8 cellular contexts compared by ENCODE assay signal in genomic region chr18:76491436-76491800, GRCh38. TPM values are rescaled to one million over a fixed set of nuclear protein-coding genes. Genes with fewer than 3 reads are reported as not detected.
DNase-seq lines count a peak whose midpoint lies in the region; ATAC-seq and TF ChIP-seq lines count a peak whose summit lies in the region.

No MANE protein-coding gene starts in this region.

- H2BK20ac ChIP-seq in H9 (ENCODE audit: low read depth, low read length, poor library complexity, severe bottlenecking) = no peak overlapping the region

- no peak overlapping the region for H4K91ac ChIP-seq in H9 (ENCODE audit: insufficient read length, low read depth, low read length)

- H4K5ac ChIP-seq in H9 (ENCODE audit: insufficient read length, low read depth, low read length) = no peak overlapping the region

- H3K9ac ChIP-seq in H9 (ENCODE audit: extremely low read depth, insufficient read length, low read length) = no peak overlapping the region
- peak overlapping the region; percentile 74 for H3K9ac ChIP-seq in NT2/D1 (ENCODE audit: insufficient read length, low read depth)

- peaks cover 8% of the 10 kb centered on the region for H3K4me1 ChIP-seq in H9 (ENCODE audit: insufficient read depth, low read length)
- peaks cover 3% of the 10 kb centered on the region for H3K4me1 ChIP-seq in NT2/D1 (ENCODE audit: insufficient read depth, insufficient read length)
- peaks cover 17 to 70% (median 31%) of the 10 kb centered on the region in 4 donors for H3K4me1 ChIP-seq in upper lobe of left lung

- peak overlapping the region; percentile 79 for H3K4me2 ChIP-seq in H9 (ENCODE audit: insufficient read depth, insufficient read length, low read length)

- no peaks in the 10 kb centered on the region for H3K36me3 Mint-ChIP-seq in H9 (ENCODE audit: insufficient read depth in 1 of 3, low read depth in 3 of 3)
- no peaks in the 10 kb centered on the region for H3K36me3 Mint-ChIP-seq in neural crest cell (ENCODE audit: low read depth)

- H3K9me3 ChIP-seq in H9 (ENCODE audit: control insufficient read depth, low read depth, low read length) = no peaks in the 10 kb centered on the region
- H3K9me3 ChIP-seq in NT2/D1 (ENCODE audit: insufficient read depth, low read length) = no peaks in the 10 kb centered on the region
- H3K9me3 ChIP-seq in upper lobe of left lung = no peaks in the 10 kb centered on the region

- no peak overlapping the region for H2AFZ ChIP-seq in H9 (ENCODE audit: low read length)

- DNase-seq in ACHN = peak; percentile 64
- peak; percentile 85 for DNase-seq in H9
- DNase-seq in NT2/D1 (ENCODE audit: low read depth, low spot score) = no peak
- DNase-seq in activated gamma-delta T cell treated with anti-CD3 and anti-CD28 coated beads, Interleukin-2, amount 50 U/mL, for 16 hours (ENCODE audit: low read depth) = peak; percentile 54
- DNase-seq in foreskin fibroblast = peak; percentile 58 to 87
- no peak for DNase-seq in neural crest cell (ENCODE audit: low read depth, low spot score)
- peak; percentile 86 to 95 for DNase-seq in upper lobe of left lung

- no CpG with 5 or more reads among the region's 37 CpGs for WGBS in H9 (ENCODE audit: extremely low coverage, insufficient read length, low lambda C conversion rate)
- WGBS in upper lobe of left lung, 2 donors = no CpG with 5 or more reads among the region's 37 CpGs

- H3K79me1 ChIP-seq in H9 (ENCODE audit: insufficient read depth, low read depth, low read length, poor library complexity, severe bottlenecking) = peaks cover 2% of the 10 kb centered on the region

- no peak overlapping the region for H4K8ac ChIP-seq in H9 (replicated peaks; ENCODE audit: insufficient read length, low read depth, low read length)

- no peak overlapping the region for H2AK5ac ChIP-seq in H9 (ENCODE audit: insufficient read length, low read length)

- H3K23ac ChIP-seq in H9 (ENCODE audit: insufficient read length, low read depth, low read length) = no peak overlapping the region

- H4K20me1 ChIP-seq in H9 (ENCODE audit: control insufficient read depth, insufficient read depth, insufficient read length) = no peaks in the 10 kb centered on the region

- TF ChIP-seq POLR2A in upper lobe of left lung (IDR thresholded peaks at IDR 0.05) = no peak

- H2BK12ac ChIP-seq in H9 (ENCODE audit: insufficient read length, low read depth, low read length) = no peak overlapping the region

- no peaks in the 10 kb centered on the region for H3K79me2 ChIP-seq in H9 (ENCODE audit: insufficient read depth, low read length)

- H3K4me3 Mint-ChIP-seq in H9 (peak overlapping the region; percentile 79 to 84), neural crest cell (peak overlapping the region; percentile 91)

- H3K27me3 ChIP-seq in H9 (ENCODE audit: insufficient read depth, low read length) (no peaks in the 10 kb centered on the region; the same call in 1 of the 2 replicates), NT2/D1 (ENCODE audit: insufficient read depth, insufficient read length) (peaks cover 3% of the 10 kb centered on the region), upper lobe of left lung (no peaks in the 10 kb centered on the region)

- peak overlapping the region; percentile 68 for H3K4me3 ChIP-seq in NT2/D1 (ENCODE audit: insufficient read length, low read depth)
- peak overlapping the region; percentile 72 to 84 for H3K4me3 ChIP-seq in foreskin fibroblast (ENCODE audit: low read depth in 1 of 2, low read length in 2 of 2)
- H3K4me3 ChIP-seq in upper lobe of left lung = peak overlapping the region; percentile 69 to 88 (median 82)

- peak overlapping the region; percentile 8 for H3K18ac ChIP-seq in H9 (ENCODE audit: insufficient read length, low read depth, low read length)

- no peak overlapping the region for H2BK120ac ChIP-seq in H9 (ENCODE audit: low read depth, low read length, poor library complexity, severe bottlenecking)

- H3K9me3 Mint-ChIP-seq in H9 (no peaks in the 10 kb centered on the region; a peak in 1 of 5 replicates), neural crest cell (no peaks in the 10 kb centered on the region)

- H3K27ac Mint-ChIP-seq in H9 (no peak overlapping the region), neural crest cell (ENCODE audit: unreplicated experiment) (no peak overlapping the region)

- H3K14ac ChIP-seq in H9 (ENCODE audit: insufficient read depth, low read length) = peak overlapping the region; percentile 44; the same call in 1 of the 2 replicates

- no peak overlapping the region for H2BK15ac ChIP-seq in H9 (ENCODE audit: low read depth, low read length)

- in situ Hi-C loops in ACHN (cut with HindIII; ENCODE audit: low pct_ligation_motif_present, low pct_unique_long_range_greater_than_20kb, low sequenced_read_pairs) = no loop called here

- H3K27ac ChIP-seq in H9 (ENCODE audit: insufficient read length, low read depth, low read length) (no peak overlapping the region), upper lobe of left lung (peak overlapping the region; percentile 78 to 93 (median 85))

- H3K4me1 Mint-ChIP-seq in H9 = peaks cover 48 to 51% of the 10 kb centered on the region in 2 experiments
- H3K4me1 Mint-ChIP-seq in neural crest cell = peaks cover 60% of the 10 kb centered on the region

- TF ChIP-seq EP300 in upper lobe of left lung (IDR thresholded peaks at IDR 0.05) = no peak

- H3K36me3 ChIP-seq in NT2/D1 (ENCODE audit: insufficient read depth, insufficient read length, low read length) (no peaks in the 10 kb centered on the region), upper lobe of left lung (no peaks in the 10 kb centered on the region)

- ATAC-seq in upper lobe of left lung (ENCODE audit: low FRiP score in 2 of 2) = peak in 1 of 2 donors; percentile 55
- ATAC-seq in GM19463 (IDR thresholded peaks at IDR 0.05; ENCODE audit: unreplicated experiment) = no peak

- no peak overlapping the region for H3K4ac ChIP-seq in H9 (ENCODE audit: low read depth, low read length)

- H3K56ac ChIP-seq in H9 (ENCODE audit: insufficient read length, low read depth, low read length) = no peak overlapping the region

- H2BK5ac ChIP-seq in H9 (ENCODE audit: insufficient read length, low read length) = no peak overlapping the region

- peaks cover 37% of the 10 kb centered on the region for H3K23me2 ChIP-seq in H9 (ENCODE audit: insufficient read length, low read depth, low read length, poor library complexity, severe bottlenecking)

- no peak overlapping the region for H3T11ph ChIP-seq in H9 (ENCODE audit: low read length)

- no peak for TF ChIP-seq CTCF in H9 (conservative IDR thresholded peaks at IDR 0.05)
- TF ChIP-seq CTCF in foreskin fibroblast (IDR thresholded peaks at IDR 0.05; ENCODE audit: low read depth, low read length) = no peak
- no peak for TF ChIP-seq CTCF in neural crest cell (conservative IDR thresholded peaks at IDR 0.05)
- TF ChIP-seq CTCF in upper lobe of left lung (IDR thresholded peaks at IDR 0.05) = no peak

- H3K27me3 Mint-ChIP-seq in H9 (ENCODE audit: low read depth) = peaks cover 47% of the 10 kb centered on the region
- peaks cover 6% of the 10 kb centered on the region for H3K27me3 Mint-ChIP-seq in neural crest cell (ENCODE audit: low read depth)

RNA-seq across cellular contexts. Expression of gene ZNF516, which starts 3.6 kb away (rescaled TPM):
- total RNA-seq in H9 (2021) (22.6 and 22.7 TPM in 2 replicates), neural crest cell (90.7 and 91.2 TPM in 2 replicates), upper lobe of left lung (10 to 100 TPM; 21.9 to 44.3 (median 36.5) TPM)

Comparison
In these comparisons a context has a peak if more than half of its experiments do, and no peak if none do; other contexts are left out.
1. DNase-seq: peak in ACHN (single experiment), H9 (single experiment), activated gamma-delta T cell treated with anti-CD3 and anti-CD28 coated beads, Interleukin-2, amount 50 U/mL, for 16 hours (single experiment), foreskin fibroblast (2 of 2) and upper lobe of left lung (2 of 2); none in NT2/D1 (single experiment) and neural crest cell (single experiment).
2. Peak in every context shown above with its lines, with median percentiles within 50 percentile points of each other: H3K4me3 ChIP-seq.